1 cellular context compared by ENCODE assay signal in the genomic region with DNA sequence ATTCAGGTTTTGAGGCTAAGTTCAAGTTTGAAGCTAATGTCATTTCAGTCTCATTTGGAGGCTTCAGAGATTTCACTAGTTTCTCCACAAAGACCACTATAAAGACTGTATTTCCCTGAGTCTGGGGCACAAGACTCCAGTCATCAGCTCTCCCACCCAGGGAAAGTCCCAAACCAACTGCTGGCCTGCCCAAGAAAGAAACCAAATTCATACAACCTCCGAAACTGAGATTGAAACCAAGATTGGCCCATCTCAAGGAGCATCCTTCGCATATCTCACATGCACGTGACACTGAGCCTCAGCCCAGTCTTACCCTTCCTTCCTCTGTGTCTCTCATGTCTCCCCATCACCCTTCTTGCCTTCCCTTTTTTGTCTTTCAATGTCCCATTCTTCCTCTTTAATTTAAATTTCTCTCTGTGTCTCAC.
TF ChIP-seq lines count a peak whose summit lies in the region.

No MANE protein-coding gene starts in this region.

TF ChIP-seq in HepG2, 621 proteins besides CTCF, POLR2A, EP300 and RAD21:
- TF ChIP-seq GATA4 (IDR thresholded peaks at IDR 0.05; ENCODE audit: borderline replicate concordance, low read depth) (no peak), HNRNPK (IDR thresholded peaks at IDR 0.05; ENCODE audit: low read depth, low read length, poor library complexity, severe bottlenecking) (no peak), KLF12 (CRISPR knock-in tag; IDR thresholded peaks at IDR 0.05; ENCODE audit: borderline replicate concordance) (no peak), MIER2 (CRISPR knock-in tag; IDR thresholded peaks at IDR 0.05) (no peak), ZNF329 (CRISPR knock-in tag; IDR thresholded peaks at IDR 0.05; ENCODE audit: low read depth) (no peak), ZNF879 (CRISPR knock-in tag; IDR thresholded peaks at IDR 0.05) (no peak), GATAD2A (CRISPR knock-in tag; IDR thresholded peaks at IDR 0.05) (no peak), ZSCAN20 (CRISPR knock-in tag; IDR thresholded peaks at IDR 0.05; ENCODE audit: borderline replicate concordance) (no peak), ZNF160 (CRISPR knock-in tag; IDR thresholded peaks at IDR 0.05) (no peak), ZNF550 (CRISPR knock-in tag; IDR thresholded peaks at IDR 0.05; ENCODE audit: borderline replicate concordance) (no peak), ZNF251 (CRISPR knock-in tag; IDR thresholded peaks at IDR 0.05) (no peak), MZF1 (CRISPR knock-in tag; IDR thresholded peaks at IDR 0.05; ENCODE audit: borderline replicate concordance) (no peak), KDM5B (CRISPR knock-in tag; IDR thresholded peaks at IDR 0.05; ENCODE audit: borderline replicate concordance) (no peak), ZBTB1 (CRISPR knock-in tag; IDR thresholded peaks at IDR 0.05; ENCODE audit: borderline replicate concordance) (no peak), ZNF703 (CRISPR knock-in tag; IDR thresholded peaks at IDR 0.05; ENCODE audit: borderline replicate concordance) (no peak), ZNF407 (CRISPR knock-in tag; IDR thresholded peaks at IDR 0.05; ENCODE audit: not compliant biosample characterization) (no peak), YEATS4 (CRISPR knock-in tag; IDR thresholded peaks at IDR 0.05; ENCODE audit: borderline replicate concordance) (no peak)
- TF ChIP-seq, protein P1, sequence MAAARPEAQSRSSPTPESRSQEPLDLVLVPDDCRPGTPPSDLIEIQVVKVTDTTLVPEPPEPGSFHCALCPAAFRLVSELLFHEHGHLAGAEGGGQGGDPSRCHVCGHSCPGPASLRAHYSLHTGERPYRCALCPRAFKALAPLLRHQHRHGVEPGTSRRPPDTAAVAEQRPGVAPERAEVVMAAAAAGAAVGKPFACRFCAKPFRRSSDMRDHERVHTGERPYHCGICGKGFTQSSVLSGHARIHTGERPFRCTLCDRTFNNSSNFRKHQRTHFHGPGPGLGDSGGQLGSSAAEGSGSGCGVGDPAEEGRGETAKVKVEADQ (CRISPR knock-in tag; IDR thresholded peaks at IDR 0.05; ENCODE audit: borderline replicate concordance), result no peak
- TF ChIP-seq, protein P2, sequence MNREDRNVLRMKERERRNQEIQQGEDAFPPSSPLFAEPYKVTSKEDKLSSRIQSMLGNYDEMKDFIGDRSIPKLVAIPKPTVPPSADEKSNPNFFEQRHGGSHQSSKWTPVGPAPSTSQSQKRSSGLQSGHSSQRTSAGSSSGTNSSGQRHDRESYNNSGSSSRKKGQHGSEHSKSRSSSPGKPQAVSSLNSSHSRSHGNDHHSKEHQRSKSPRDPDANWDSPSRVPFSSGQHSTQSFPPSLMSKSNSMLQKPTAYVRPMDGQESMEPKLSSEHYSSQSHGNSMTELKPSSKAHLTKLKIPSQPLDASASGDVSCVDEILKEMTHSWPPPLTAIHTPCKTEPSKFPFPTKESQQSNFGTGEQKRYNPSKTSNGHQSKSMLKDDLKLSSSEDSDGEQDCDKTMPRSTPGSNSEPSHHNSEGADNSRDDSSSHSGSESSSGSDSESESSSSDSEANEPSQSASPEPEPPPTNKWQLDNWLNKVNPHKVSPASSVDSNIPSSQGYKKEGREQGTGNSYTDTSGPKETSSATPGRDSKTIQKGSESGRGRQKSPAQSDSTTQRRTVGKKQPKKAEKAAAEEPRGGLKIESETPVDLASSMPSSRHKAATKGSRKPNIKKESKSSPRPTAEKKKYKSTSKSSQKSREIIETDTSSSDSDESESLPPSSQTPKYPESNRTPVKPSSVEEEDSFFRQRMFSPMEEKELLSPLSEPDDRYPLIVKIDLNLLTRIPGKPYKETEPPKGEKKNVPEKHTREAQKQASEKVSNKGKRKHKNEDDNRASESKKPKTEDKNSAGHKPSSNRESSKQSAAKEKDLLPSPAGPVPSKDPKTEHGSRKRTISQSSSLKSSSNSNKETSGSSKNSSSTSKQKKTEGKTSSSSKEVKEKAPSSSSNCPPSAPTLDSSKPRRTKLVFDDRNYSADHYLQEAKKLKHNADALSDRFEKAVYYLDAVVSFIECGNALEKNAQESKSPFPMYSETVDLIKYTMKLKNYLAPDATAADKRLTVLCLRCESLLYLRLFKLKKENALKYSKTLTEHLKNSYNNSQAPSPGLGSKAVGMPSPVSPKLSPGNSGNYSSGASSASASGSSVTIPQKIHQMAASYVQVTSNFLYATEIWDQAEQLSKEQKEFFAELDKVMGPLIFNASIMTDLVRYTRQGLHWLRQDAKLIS (CRISPR knock-in tag; IDR thresholded peaks at IDR 0.05), result no peak
